Comparison of ENCODE assay signal across 9 cellular contexts in the genomic region with DNA sequence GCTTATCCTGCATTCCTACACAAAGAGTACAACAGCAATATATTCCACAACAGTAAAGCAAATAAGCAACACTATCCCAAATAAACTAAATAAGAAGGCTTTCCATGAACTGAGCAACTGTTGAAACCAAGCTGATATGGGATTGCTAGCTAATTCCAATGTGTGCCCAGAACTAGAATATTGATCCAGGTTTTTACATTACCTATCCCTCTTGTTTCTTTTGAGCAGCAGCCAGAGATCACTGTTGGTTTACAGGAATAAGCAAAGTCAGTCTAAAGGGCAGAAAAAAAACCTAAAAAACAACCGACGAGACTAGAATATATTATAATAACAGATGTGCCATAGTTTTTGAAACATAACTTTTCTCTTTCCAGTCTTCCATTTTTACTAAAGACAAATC. TPM values are rescaled to one million over a fixed set of nuclear protein-coding genes. Genes with fewer than 3 reads are reported as not detected.
"Had no signal": no experiment of that assay in that cellular context is flagged by ENCODE, and none has a peak within 500 bp of the region (broad histone marks: within the 10 kb centered on the region; RNA-seq: fewer than 3 reads in every experiment).

No MANE protein-coding gene starts in this region.

- H3K27ac Mint-ChIP-seq: GM23338, H9 had no signal

- H3K4me2 ChIP-seq: GM23338 had no signal

- H3K4me1 Mint-ChIP-seq: GM23338, H9 had no signal

- FAIRE-seq: H1, H54, K562 had no signal

- DNase-seq: H9, HCEC 1CT, IMR-90 had no signal

- H3K27ac ChIP-seq: HL-60 had no signal

- ATAC-seq: GM23338, K562 had no signal

- H3K4me3 Mint-ChIP-seq: GM23338, H9 had no signal

- H3K4me3 ChIP-seq: GM23338, K562 had no signal

- H2AFZ ChIP-seq: GM23338 had no signal

RNA-seq across cellular contexts. Expression of a gene that starts 22.4 kb away (rescaled TPM):
- total RNA-seq: GM23338, H1, H9, HT1080, IMR-90, K562 had no signal
- polyA plus RNA-seq: GM23338, H1, IMR-90, K562 had no signal

RNA-seq across cellular contexts. Expression of a gene that starts 52.5 kb away (rescaled TPM):
- total RNA-seq: GM23338, H1, H9, HT1080, IMR-90, K562 had no signal
- polyA plus RNA-seq: H1, IMR-90 had no signal
